ENCODE assay signal across 1 cellular context in the genomic region with DNA sequence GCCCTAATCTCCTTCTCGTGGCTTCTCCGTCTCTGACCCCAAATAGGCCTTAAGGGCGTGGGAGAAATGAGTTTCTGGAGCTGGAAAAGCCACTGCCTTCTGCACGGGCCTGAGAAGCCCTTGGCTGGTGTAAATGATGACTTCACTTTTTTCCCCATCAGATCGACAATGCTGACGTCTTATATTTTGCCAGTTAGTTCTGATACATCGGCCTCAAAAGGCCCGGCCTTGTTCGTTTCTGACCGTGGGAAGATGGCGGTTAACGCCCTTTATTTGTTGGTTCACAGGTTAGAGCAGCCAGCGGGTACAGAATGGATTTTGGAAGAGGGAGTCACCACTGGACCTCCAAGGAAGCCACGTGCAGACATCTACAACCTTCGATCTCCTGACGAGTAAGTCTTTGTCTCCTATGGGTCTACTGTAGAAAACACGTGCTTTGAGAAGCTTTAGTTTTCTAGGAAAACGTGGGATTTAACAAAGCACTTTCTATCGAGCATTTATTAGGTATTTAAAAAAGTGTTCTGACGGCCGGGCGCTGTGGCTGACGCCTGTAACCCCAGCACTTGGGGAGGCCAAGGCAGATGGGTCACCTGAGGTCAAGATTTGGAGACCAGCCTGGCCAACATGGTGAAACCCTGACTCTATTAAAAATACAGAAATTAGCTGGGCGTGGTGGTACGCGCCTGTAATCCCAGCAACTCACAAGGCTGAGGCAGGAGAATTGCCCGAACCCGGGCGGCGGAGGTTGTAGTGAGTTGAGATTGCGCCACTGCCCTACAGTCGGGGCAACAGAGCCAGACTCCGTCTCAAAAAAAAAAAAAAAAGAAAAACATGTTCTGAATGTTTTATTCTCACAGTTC.
TF ChIP-seq lines count a peak whose summit lies in the region.

No MANE protein-coding gene starts in this region.

TF ChIP-seq in SK-N-SH, 30 proteins besides CTCF, POLR2A, EP300 and RAD21 (continued from another document):
- TF ChIP-seq GATA2 (CRISPR knock-in tag; IDR thresholded peaks at IDR 0.05) = no peak
- no peak for TF ChIP-seq SMC3 (IDR thresholded peaks at IDR 0.05; ENCODE audit: low read depth, low read length)
- TF ChIP-seq RFX5 (IDR thresholded peaks at IDR 0.05; ENCODE audit: low read length) = no peak
- no peak for TF ChIP-seq YY1 (IDR thresholded peaks at IDR 0.05; ENCODE audit: low read depth)
